In genomic region chr15:40222146-40222545, GRCh38 we compare ENCODE assay signal across 37 cellular contexts. TPM values are rescaled to one million over a fixed set of nuclear protein-coding genes. Genes with fewer than 3 reads are reported as not detected.
"Had no signal": no experiment of that assay in that cellular context is flagged by ENCODE, and none has a peak within 500 bp of the region (broad histone marks: within the 10 kb centered on the region; RNA-seq: fewer than 3 reads in every experiment).

No MANE protein-coding gene starts in this region.

- FAIRE-seq: bronchial epithelial cell, TTC549 had no signal

- H3K27ac Mint-ChIP-seq: activated B cell treated with CpG ODN at 0.5 μM for 24 hours; activated CD4-positive, alpha-beta memory T cell treated with anti-CD3 and anti-CD28 coated beads for 36 hours; activated CD4-positive, alpha-beta T cell treated with anti-CD3 and anti-CD28 coated beads, Interleukin-2, amount 10 ng/mL, durations not matched to agents 24 days and 14 days; activated CD8-positive, alpha-beta T cell treated with anti-CD3 and anti-CD28 coated beads for 36 hours; activated naive CD4-positive, alpha-beta T cell treated with anti-CD3 and anti-CD28 coated beads for 36 hours; activated naive CD8-positive, alpha-beta T cell treated with anti-CD3 and anti-CD28 coated beads for 36 hours; activated T-cell treated with anti-CD3 and anti-CD28 coated beads, Interleukin-2, amount 50 U/mL, for 72 hours; activated T-helper 1 cell treated with anti-CD3 and anti-CD28 coated beads, Interleukin-12 subunit alpha, Interleukin-12 subunit beta, Interleukin-2, Interleukin-4 antibody, amounts not matched to agents 30 ng/mL and 10 ng/mL and 1 ng/mL, durations not matched to agents 14 hours and 24 hours and 36 hours; activated T-helper 17 cell treated with anti-CD3 and anti-CD28 coated beads, Interleukin-2, amount 50 U/mL, for 72 hours; T-cell; T-helper 17 cell had no signal

- H3K9me3 Mint-ChIP-seq: activated B cell treated with CpG ODN at 0.5 μM for 24 hours; activated CD4-positive, alpha-beta memory T cell treated with anti-CD3 and anti-CD28 coated beads for 36 hours; activated CD4-positive, alpha-beta T cell treated with anti-CD3 and anti-CD28 coated beads, Interleukin-2, amount 10 ng/mL, durations not matched to agents 24 days and 14 days; activated CD8-positive, alpha-beta T cell treated with anti-CD3 and anti-CD28 coated beads for 36 hours; activated naive CD4-positive, alpha-beta T cell treated with anti-CD3 and anti-CD28 coated beads for 36 hours; activated naive CD4-positive, alpha-beta T cell treated with anti-CD3 and anti-CD28 coated beads, Interleukin-2, amount 50 U/mL, for 72 hours; activated naive CD8-positive, alpha-beta T cell treated with anti-CD3 and anti-CD28 coated beads for 36 hours; activated T-cell treated with anti-CD3 and anti-CD28 coated beads, Interleukin-2, amount 50 U/mL, for 4 hours; activated T-cell treated with anti-CD3 and anti-CD28 coated beads, Interleukin-2, amount 50 U/mL, for 72 hours; activated T-helper 1 cell treated with anti-CD3 and anti-CD28 coated beads, Interleukin-12 subunit alpha, Interleukin-12 subunit beta, Interleukin-2, Interleukin-4 antibody, amounts not matched to agents 30 ng/mL and 10 ng/mL and 1 ng/mL, durations not matched to agents 14 hours and 24 hours and 36 hours; activated T-helper 17 cell treated with anti-CD3 and anti-CD28 coated beads, Interleukin-2, amount 50 U/mL, for 72 hours; brain; central memory CD8-positive, alpha-beta T cell; T-cell had no signal

- H3K4me1 Mint-ChIP-seq: activated B cell treated with CpG ODN at 0.5 μM for 24 hours; central memory CD8-positive, alpha-beta T cell had no signal

- H3K27ac ChIP-seq: ascending aorta, cardiac muscle cell, VCaP had no signal

- H3K4me3 Mint-ChIP-seq: activated B cell treated with CpG ODN at 0.5 μM for 24 hours; activated CD4-positive, alpha-beta memory T cell treated with anti-CD3 and anti-CD28 coated beads for 36 hours; activated CD4-positive, alpha-beta T cell treated with anti-CD3 and anti-CD28 coated beads, Interleukin-2, amount 10 ng/mL, durations not matched to agents 24 days and 14 days; activated CD8-positive, alpha-beta T cell treated with anti-CD3 and anti-CD28 coated beads for 36 hours; activated naive CD4-positive, alpha-beta T cell treated with anti-CD3 and anti-CD28 coated beads for 36 hours; activated naive CD8-positive, alpha-beta T cell treated with anti-CD3 and anti-CD28 coated beads for 36 hours; activated T-cell treated with anti-CD3 and anti-CD28 coated beads, Interleukin-2, amount 50 U/mL, for 4 hours; activated T-cell treated with anti-CD3 and anti-CD28 coated beads, Interleukin-2, amount 50 U/mL, for 72 hours; activated T-helper 1 cell treated with anti-CD3 and anti-CD28 coated beads, Interleukin-12 subunit alpha, Interleukin-12 subunit beta, Interleukin-2, Interleukin-4 antibody, amounts not matched to agents 30 ng/mL and 10 ng/mL and 1 ng/mL, durations not matched to agents 14 hours and 24 hours and 36 hours; activated T-helper 17 cell treated with anti-CD3 and anti-CD28 coated beads, Interleukin-2, amount 50 U/mL, for 72 hours; central memory CD8-positive, alpha-beta T cell; T-cell; T-helper 17 cell had no signal

- H3K36me3 Mint-ChIP-seq: T-cell had no signal

- H3K9me3 ChIP-seq: adrenal gland, ascending aorta had no signal

- DNase-seq: activated B cell treated with CpG ODN at 0.5 μM for 24 hours; activated CD4-positive, alpha-beta memory T cell treated with anti-CD3 and anti-CD28 coated beads for 36 hours; activated CD4-positive, alpha-beta T cell treated with anti-CD3 and anti-CD28 coated beads for 4 hours; activated CD4-positive, alpha-beta T cell treated with anti-CD3 and anti-CD28 coated beads, Interleukin-2, amount 10 ng/mL, durations not matched to agents 24 days and 14 days; activated CD4-positive, alpha-beta T cell treated with anti-CD3 and anti-CD28 coated beads, Interleukin-2, amount 50 U/mL, for 1 hour; activated CD4-positive, alpha-beta T cell treated with anti-CD3 and anti-CD28 coated beads, Interleukin-2, amount 50 U/mL, for 4 hours; activated CD4-positive, CD25-positive, alpha-beta regulatory T cell treated with anti-CD3 and anti-CD28 coated beads, Interleukin-2, amount 50 U/mL, for 72 hours; activated CD8-positive, alpha-beta memory T cell treated with anti-CD3 and anti-CD28 coated beads, Interleukin-2, amount 50 U/mL, for 4 hours; activated CD8-positive, alpha-beta T cell treated with anti-CD3 and anti-CD28 coated beads for 36 hours; activated effector memory CD4-positive, alpha-beta T cell treated with anti-CD3 and anti-CD28 coated beads, Interleukin-2, amount 50 U/mL, for 16 hours; activated gamma-delta T cell treated with Interleukin-2 at 50 U/mL for 16 hours; activated naive CD4-positive, alpha-beta T cell; activated naive CD4-positive, alpha-beta T cell treated with anti-CD3 and anti-CD28 coated beads for 36 hours; activated naive CD4-positive, alpha-beta T cell treated with anti-CD3 and anti-CD28 coated beads, Interleukin-2, amount 50 U/mL, for 16 hours; activated naive CD8-positive, alpha-beta T cell treated with anti-CD3 and anti-CD28 coated beads for 36 hours; activated T-cell treated with anti-CD3 and anti-CD28 coated beads for 4 hours; activated T-cell treated with anti-CD3 and anti-CD28 coated beads, Interleukin-2, amount 50 U/mL, for 1 hour; activated T-cell treated with anti-CD3 and anti-CD28 coated beads, Interleukin-2, amount 50 U/mL, for 4 hours; activated T-cell treated with anti-CD3 and anti-CD28 coated beads, Interleukin-2, amount 50 U/mL, for 72 hours; amygdala; anterior cingulate cortex; caudate nucleus; cerebellar nuclear complex; T-cell; T-helper 17 cell; T-helper 9 cell had no signal

- H3K27me3 ChIP-seq: adrenal gland, ascending aorta, cardiac muscle cell had no signal

- ATAC-seq: activated CD8-positive, alpha-beta T cell treated with anti-CD3 and anti-CD28 coated beads for 36 hours; activated naive CD4-positive, alpha-beta T cell treated with anti-CD3 and anti-CD28 coated beads, Interleukin-2, amount 50 U/mL, for 72 hours; activated T-cell treated with anti-CD3 and anti-CD28 coated beads, Interleukin-2, amount 50 U/mL, for 4 hours; activated T-cell treated with anti-CD3 and anti-CD28 coated beads, Interleukin-2, amount 50 U/mL, for 72 hours; activated T-helper 17 cell treated with anti-CD3 and anti-CD28 coated beads, Interleukin-2, amount 50 U/mL, for 72 hours; T-cell; T-helper 17 cell had no signal

- H3K4me1 ChIP-seq: ascending aorta had no signal

- H3K36me3 ChIP-seq: adrenal gland, ascending aorta had no signal

- H3K4me3 ChIP-seq: adrenal gland, ascending aorta, cardiac muscle cell had no signal

- H3K27me3 Mint-ChIP-seq: activated B cell treated with CpG ODN at 0.5 μM for 24 hours; activated CD4-positive, alpha-beta memory T cell treated with anti-CD3 and anti-CD28 coated beads for 36 hours; activated CD4-positive, alpha-beta T cell treated with anti-CD3 and anti-CD28 coated beads, Interleukin-2, amount 10 ng/mL, durations not matched to agents 24 days and 14 days; activated CD8-positive, alpha-beta T cell treated with anti-CD3 and anti-CD28 coated beads for 36 hours; activated naive CD8-positive, alpha-beta T cell treated with anti-CD3 and anti-CD28 coated beads for 36 hours; activated T-helper 17 cell treated with anti-CD3 and anti-CD28 coated beads, Interleukin-2, amount 50 U/mL, for 72 hours; brain; central memory CD8-positive, alpha-beta T cell; T-cell; T-helper 17 cell had no signal

RNA-seq across cellular contexts. Expression of gene PAK6, which starts 16.7 kb away (rescaled TPM):
- total RNA-seq: activated naive CD4-positive, alpha-beta T cell treated with anti-CD3 and anti-CD28 coated beads for 36 hours; ascending aorta; T-helper 17 cell had no signal
